ENCODE assay signal across 7 cellular contexts in genomic region chr13:110116072-110116487, GRCh38.
DNase-seq lines count a peak whose midpoint lies in the region; ATAC-seq and TF ChIP-seq lines count a peak whose summit lies in the region.

No MANE protein-coding gene starts in this region.

- peak; percentile 71 for DNase-seq in activated CD4-positive, CD25-positive, alpha-beta regulatory T cell treated with anti-CD3 and anti-CD28 coated beads, Interleukin-2, amount 50 U/mL, for 72 hours
- DNase-seq in endodermal cell (peak; percentile 91), natural killer cell (peak; percentile 34), OCI-M2 (lab: John Stamatoyannopoulos, UW; ENCODE audit: unreplicated experiment) (no peak), NCI-H1436 (lab: John Stamatoyannopoulos, UW) (no peak)

- H3K27ac Mint-ChIP-seq in endodermal cell = no peak overlapping the region
- H3K27ac Mint-ChIP-seq in natural killer cell = no peak overlapping the region

- H3K4me1 Mint-ChIP-seq in endodermal cell (peaks cover 5% of the 10 kb centered on the region), natural killer cell (no peaks in the 10 kb centered on the region)

- H3K27me3 Mint-ChIP-seq in endodermal cell (ENCODE audit: insufficient read depth) (peaks cover 29% of the 10 kb centered on the region), natural killer cell (ENCODE audit: low read depth in 2 of 2) (peaks cover 22 to 29% of the 10 kb centered on the region in 2 donors)

- no peaks in the 10 kb centered on the region for H3K9me3 ChIP-seq in endodermal cell (ENCODE audit: control insufficient read depth, low read length)

- ATAC-seq in GM18519 (IDR thresholded peaks at IDR 0.05; ENCODE audit: low FRiP score, unreplicated experiment) = peak; percentile 57
- peak; percentile 82 for ATAC-seq in HG03196 (IDR thresholded peaks at IDR 0.05; ENCODE audit: unreplicated experiment)
- ATAC-seq in natural killer cell = peak; percentile 38 to 73 (median 73)

- peaks cover 13% of the 10 kb centered on the region for H3K27me3 ChIP-seq in endodermal cell (ENCODE audit: control insufficient read depth, insufficient read depth, low read length, poor library complexity, severe bottlenecking)

- WGBS in endodermal cell (ENCODE audit: insufficient coverage in 1 of 2, insufficient read length in 1 of 2), 2 experiments = 20% methylated on average over 23 of the region's 23 CpGs; no CpG with 5 or more reads in 1 of the 2 experiments

- H3K9me3 Mint-ChIP-seq in endodermal cell (no peaks in the 10 kb centered on the region), natural killer cell (no peaks in the 10 kb centered on the region)

- no peak overlapping the region for H3K4me3 ChIP-seq in endodermal cell (ENCODE audit: low read length)

- H3K36me3 Mint-ChIP-seq in endodermal cell (ENCODE audit: low read depth) (no peaks in the 10 kb centered on the region), natural killer cell (no peaks in the 10 kb centered on the region)

- H3K27ac ChIP-seq in endodermal cell (ENCODE audit: low read depth, low read length) = no peak overlapping the region

- H3K4me3 Mint-ChIP-seq in endodermal cell (no peak overlapping the region), natural killer cell (no peak overlapping the region)

- H3K9ac ChIP-seq in endodermal cell (ENCODE audit: extremely low read depth, low read length, poor library complexity, severe bottlenecking) = no peak overlapping the region

- intact Hi-C loops in natural killer cell (cut with micrococcal nuclease) = loop anchor here (1.0 kb wide), 1 partner anchor 1155 kb away; no protein-coding TSS in a partner anchor

- H3K4me1 ChIP-seq in endodermal cell (ENCODE audit: control insufficient read depth, insufficient read depth, low read length) = no peaks in the 10 kb centered on the region

- TF ChIP-seq CTCF in endodermal cell (conservative IDR thresholded peaks at IDR 0.05) (peak; percentile 96), natural killer cell (IDR thresholded peaks at IDR 0.05) (peak; percentile 55)

- no peaks in the 10 kb centered on the region for H3K36me3 ChIP-seq in endodermal cell (ENCODE audit: control insufficient read depth, insufficient read depth, low read length)

Comparison
In these comparisons a context has a peak if more than half of its experiments do, and no peak if none do; other contexts are left out.
1. DNase-seq: peak in activated CD4-positive, CD25-positive, alpha-beta regulatory T cell treated with anti-CD3 and anti-CD28 coated beads, Interleukin-2, amount 50 U/mL, for 72 hours (single experiment), endodermal cell (single experiment) and natural killer cell (single experiment); none in OCI-M2 (single experiment) and NCI-H1436 (single experiment).
2. Peak in every context shown above with its lines, with median percentiles within 50 percentile points of each other: ATAC-seq.